ENCODE assay signal across 10 cellular contexts in genomic region chr11:14423633-14424032, GRCh38.
DNase-seq lines count a peak whose midpoint lies in the region; ATAC-seq, FAIRE-seq and TF ChIP-seq lines count a peak whose summit lies in the region.
"Had no signal": no experiment of that assay in that cellular context is flagged by ENCODE, and none has a peak within 500 bp of the region (broad histone marks: within the 10 kb centered on the region; RNA-seq: fewer than 3 reads in every experiment).

No MANE protein-coding gene starts in this region.

- no peaks in the 10 kb centered on the region for H4K20me1 ChIP-seq in endothelial cell of umbilical vein (replicated peaks; ENCODE audit: control insufficient read depth, extremely low read depth, insufficient read depth, low read length)

- H3K9me1 ChIP-seq in endothelial cell of umbilical vein (replicated peaks; ENCODE audit: control insufficient read depth, extremely low read depth, insufficient read depth, low read length) = no peaks in the 10 kb centered on the region

- POLR2A ChIA-PET in endothelial cell of umbilical vein (lab: Charles Lee) = no interaction called here

- no peaks in the 10 kb centered on the region for H3K9me3 ChIP-seq in endothelial cell of umbilical vein (replicated peaks; ENCODE audit: control insufficient read depth, insufficient read depth, low read length)
- H3K9me3 ChIP-seq in skeletal muscle satellite cell (replicated peaks; ENCODE audit: low read length) = no peaks in the 10 kb centered on the region
- H3K9me3 ChIP-seq: breast epithelium had no signal

- dilution Hi-C loops in endothelial cell of umbilical vein (cut with MboI; ENCODE audit: extremely low pct_ligation_motif_present, low sequenced_read_pairs) = no loop called here

- no peak overlapping the region for H3K4me3 ChIP-seq in endothelial cell of umbilical vein (replicated peaks in 1 of 3; ENCODE audit: insufficient read depth in 1 of 3, low read depth in 1 of 3, low read length in 3 of 3)
- peak overlapping the region; percentile 14 for H3K4me3 ChIP-seq in skeletal muscle satellite cell (ENCODE audit: low read length)
- H3K4me3 ChIP-seq: breast epithelium had no signal

- H3K4me1 ChIP-seq in endothelial cell of umbilical vein (ENCODE audit: control insufficient read depth, extremely low read depth, insufficient read depth, low read length) = peaks cover 44% of the 10 kb centered on the region
- peaks cover 36% of the 10 kb centered on the region for H3K4me1 ChIP-seq in skeletal muscle satellite cell (ENCODE audit: control insufficient read depth, insufficient read depth, low read length)
- H3K4me1 ChIP-seq: breast epithelium had no signal

- H3K9ac ChIP-seq in endothelial cell of umbilical vein (replicated peaks; ENCODE audit: extremely low read depth, insufficient read depth, low read length) (peak overlapping the region; percentile 58), skeletal muscle satellite cell (ENCODE audit: low read depth, low read length) (peak overlapping the region; percentile 54)

- peak overlapping the region; percentile 69 for H3K27ac ChIP-seq in endothelial cell of umbilical vein (ENCODE audit: insufficient read depth, low read depth, low read length)
- H3K27ac ChIP-seq: breast epithelium had no signal

- BruUV-seq in endothelial cell of umbilical vein (replicated peaks; lab: Mats Ljungman, UMichigan) = TSS peak; percentile 28

- peak overlapping the region; percentile 20 for H3K4me2 ChIP-seq in endothelial cell of umbilical vein (ENCODE audit: insufficient read depth, low read length)
- H3K4me2 ChIP-seq in skeletal muscle satellite cell (ENCODE audit: low read length) = peak overlapping the region; percentile 49

- no peaks in the 10 kb centered on the region for H3K79me2 ChIP-seq in endothelial cell of umbilical vein (ENCODE audit: control insufficient read depth, insufficient read depth, low read length)

- TF ChIP-seq CTCF in endothelial cell of umbilical vein (IDR thresholded peaks at IDR 0.05; ENCODE audit: extremely low read depth in 1 of 2, insufficient read depth in 1 of 2, low read depth in 1 of 2, low read length in 2 of 2) = no peak

- DNase-seq in HT1080 (ENCODE audit: low read depth) (peak; percentile 65), OCI-M1 (lab: John Stamatoyannopoulos, UW) (peak; percentile 10), endothelial cell of umbilical vein (ENCODE audit: low read depth, low spot score) (peak; percentile 42), H4 (ENCODE audit: low spot score) (no peak), RPMI8226 (no peak)
- DNase-seq: activated B cell treated with CpG ODN at 0.5 μM for 24 hours, SIG-M5 had no signal

- H2AFZ ChIP-seq in endothelial cell of umbilical vein (ENCODE audit: low read depth, low read length) = peak overlapping the region; percentile 4

- no peaks in the 10 kb centered on the region for H3K27me3 ChIP-seq in endothelial cell of umbilical vein (ENCODE audit: control insufficient read depth in 2 of 2, insufficient read depth in 2 of 2, low read length in 2 of 2)
- no peaks in the 10 kb centered on the region for H3K27me3 ChIP-seq in skeletal muscle satellite cell (ENCODE audit: control insufficient read depth, insufficient read depth, low read length)
- H3K27me3 ChIP-seq: breast epithelium had no signal

- H3K36me3 ChIP-seq in endothelial cell of umbilical vein (ENCODE audit: control insufficient read depth in 2 of 2, extremely low read depth in 1 of 2, insufficient read depth in 2 of 2, low read length in 2 of 2) = no peaks in the 10 kb centered on the region
- no peaks in the 10 kb centered on the region for H3K36me3 ChIP-seq in skeletal muscle satellite cell (ENCODE audit: insufficient read depth, low read length)
- H3K36me3 ChIP-seq: breast epithelium had no signal

- peak; percentile 53 for FAIRE-seq in endothelial cell of umbilical vein (lab: Jason Lieb, UNC)

- TF ChIP-seq POLR2A in endothelial cell of umbilical vein (IDR thresholded peaks at IDR 0.05; ENCODE audit: low read depth, low read length) = no peak

- ATAC-seq in GM21367 (IDR thresholded peaks at IDR 0.05; ENCODE audit: unreplicated experiment) = no peak

- intact Hi-C loops in endothelial cell of umbilical vein (cut with micrococcal nuclease) = loop anchor here (2.0 kb wide), 2 partner anchors 43 to 75 kb away; partner anchors contain the start of gene COPB1

- CTCF ChIA-PET in endothelial cell of umbilical vein (lab: Charles Lee) = interaction anchor here (0.7 to 9.5 kb wide), 5 partner anchors 14 to 121 kb away, joined by 4 to 261 read pairs (median 9); no protein-coding TSS in a partner anchor

TF ChIP-seq in endothelial cell of umbilical vein, 7 proteins besides CTCF, POLR2A, EP300 and RAD21:
- TF ChIP-seq GATA2 (IDR thresholded peaks at IDR 0.05; ENCODE audit: insufficient read depth, insufficient read length, low read depth, low read length) = no peak
- no peak for TF ChIP-seq MYC (IDR thresholded peaks at IDR 0.05; ENCODE audit: low read depth, low read length)
- TF ChIP-seq MAX (IDR thresholded peaks at IDR 0.05; ENCODE audit: insufficient read depth, insufficient read length) = no peak
- no peak for TF ChIP-seq FOS (IDR thresholded peaks at IDR 0.05; ENCODE audit: borderline replicate concordance, insufficient read depth, low read length)
- peak; percentile 50 for TF ChIP-seq POLR2AphosphoS5 (IDR thresholded peaks at IDR 0.05; ENCODE audit: insufficient read depth, low read depth, low read length)
- no peak for TF ChIP-seq EZH2 (IDR thresholded peaks at IDR 0.05; ENCODE audit: borderline replicate concordance, low read depth, low read length, severe bottlenecking)
- TF ChIP-seq JUN (IDR thresholded peaks at IDR 0.05; ENCODE audit: borderline replicate concordance, insufficient read depth, insufficient read length, low read depth) = no peak

Comparison
In these comparisons a context has a peak if more than half of its experiments do, and no peak if none do; other contexts are left out.
1. DNase-seq: peak in HT1080 (single experiment), OCI-M1 (single experiment) and endothelial cell of umbilical vein (single experiment); none in H4 (single experiment) and RPMI8226 (single experiment).